In the genomic region with DNA sequence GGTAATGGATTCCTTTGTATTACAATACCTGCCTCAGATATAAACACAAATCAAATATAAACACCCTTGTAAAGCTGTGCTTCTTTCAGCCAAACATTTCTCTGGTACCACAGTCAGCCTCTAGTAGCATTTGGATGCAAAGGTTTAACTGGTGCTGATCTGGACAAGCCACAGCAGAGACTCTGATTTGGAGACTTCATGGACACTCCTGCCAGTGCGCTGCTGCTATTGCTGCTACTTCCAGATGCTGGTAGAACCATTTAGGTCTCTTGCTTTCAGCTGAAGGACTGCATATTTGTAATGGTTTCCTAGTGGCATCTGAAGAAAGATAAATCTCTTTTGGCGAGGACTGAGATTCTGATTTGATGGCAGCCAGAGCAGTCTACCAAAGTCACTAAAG, we compare ENCODE assay signal across 14 cellular contexts. TPM values are rescaled to one million over a fixed set of nuclear protein-coding genes. Genes with fewer than 3 reads are reported as not detected.
DNase-seq lines count a peak whose midpoint lies in the region; ATAC-seq and TF ChIP-seq lines count a peak whose summit lies in the region.
"Had no signal": no experiment of that assay in that cellular context is flagged by ENCODE, and none has a peak within 500 bp of the region (broad histone marks: within the 10 kb centered on the region; RNA-seq: fewer than 3 reads in every experiment).

No MANE protein-coding gene starts in this region.

- no peak for TF ChIP-seq POLR2A in transverse colon (IDR thresholded peaks at IDR 0.05)

- TF ChIP-seq CTCF in VCaP (conservative IDR thresholded peaks at IDR 0.05) (no peak), transverse colon (IDR thresholded peaks at IDR 0.05) (no peak)

- H3K36me3 ChIP-seq in transverse colon: no peaks in the 10 kb centered on the region
- H3K36me3 ChIP-seq: lower lobe of right lung, vagina had no signal

- H3K4me1 ChIP-seq in right cardiac atrium (ENCODE audit: control insufficient read depth, insufficient read depth, low read length): peaks cover 6% of the 10 kb centered on the region
- H3K4me1 ChIP-seq in transverse colon: peaks cover 0 to 45% (median 15%) of the 10 kb centered on the region in 4 donors

- intact Hi-C loops in Right ventricle myocardium superior (cut with DNase I) (no loop called here), cardiac septum (cut with DNase I) (no loop called here), right cardiac atrium (cut with DNase I) (no loop called here), transverse colon (cut with DNase I; ENCODE audit: low total_unique reads) (no loop called here), posterior vena cava (cut with DNase I) (no loop called here)

- H3K4me3 ChIP-seq in right cardiac atrium (ENCODE audit: low read length) (no peak overlapping the region), transverse colon (no peak overlapping the region)
- H3K4me3 ChIP-seq: lower lobe of right lung, vagina had no signal

- peak; percentile 22 for ATAC-seq in Right ventricle myocardium superior (ENCODE audit: poor library complexity)
- ATAC-seq in right cardiac atrium: no peak
- no peak for ATAC-seq in GM18520 (IDR thresholded peaks at IDR 0.05; ENCODE audit: unreplicated experiment)
- ATAC-seq: lower lobe of right lung had no signal

- H3K27me3 ChIP-seq in right cardiac atrium (ENCODE audit: control insufficient read depth, insufficient read depth) (no peaks in the 10 kb centered on the region), transverse colon (no peaks in the 10 kb centered on the region)
- H3K27me3 ChIP-seq: vagina had no signal

- in situ Hi-C loops in transverse colon (cut with MboI; ENCODE audit: low pct_ligation_motif_present in 1 of 4, low pct_unique_long_range_greater_than_20kb in 1 of 4, low sequenced_read_pairs in 3 of 4): no loop called here

- 82% methylated on average over 2 of the region's 2 CpGs for WGBS in right cardiac atrium
- 89 to 100% methylated on average over 1 to 2 of the region's 2 CpGs for WGBS in transverse colon (ENCODE audit: low coverage in 1 of 2), 2 donors

- no peak for DNase-seq in Right ventricle myocardium superior
- no peak for DNase-seq in cardiac septum (ENCODE audit: low spot score)
- no peak for DNase-seq in right cardiac atrium
- no peak for DNase-seq in transverse colon
- DNase-seq in posterior vena cava (ENCODE audit: low spot score): no peak
- DNase-seq in activated CD4-positive, alpha-beta T cell treated with anti-CD3 and anti-CD28 coated beads for 1 hour: no peak
- DNase-seq: activated CD4-positive, alpha-beta T cell treated with anti-CD3 and anti-CD28 coated beads for 4 hours; Kasumi-1; lower lobe of right lung; NCI-H2107 had no signal

- H3K9me3 ChIP-seq in right cardiac atrium (ENCODE audit: control insufficient read depth, low read length) (no peaks in the 10 kb centered on the region), transverse colon (peaks cover 3 to 5% of the 10 kb centered on the region in 2 donors)

- TF ChIP-seq EP300 in transverse colon (IDR thresholded peaks at IDR 0.05; ENCODE audit: low read depth): no peak

- H3K27ac ChIP-seq in VCaP (peak overlapping the region; percentile 82), right cardiac atrium (ENCODE audit: low read length) (peak overlapping the region; percentile 17), transverse colon (peak overlapping the region in 3 of 4 donors; percentile 2 to 17 (median 7))
- H3K27ac ChIP-seq: parathyroid adenoma, vagina had no signal

RNA-seq across cellular contexts. Expression of gene NCK1, which starts 36.9 kb away (rescaled TPM):
- total RNA-seq in Right ventricle myocardium superior (21.7 TPM), cardiac septum (22.1 TPM), right cardiac atrium (10 to 100 TPM; 21.2 to 38.9 (median 27.9) TPM), transverse colon (10 to 100 TPM in 3 of 4 donors, under 1 TPM in 1; 0.80 to 71.4 (median 45.2) TPM), posterior vena cava (10 to 100 TPM; 27.2 to 32.4 TPM)
- 14.0 TPM for polyA plus RNA-seq in right cardiac atrium

RNA-seq across cellular contexts. Expression of gene IL20RB, which starts 58.8 kb away (rescaled TPM):
- total RNA-seq in Right ventricle myocardium superior: 0.35 TPM
- total RNA-seq in cardiac septum: 0.70 TPM
- total RNA-seq in right cardiac atrium: 1 to 10 TPM in 1 of 4 donors, under 1 TPM in 3; 0.40 to 1.0 (median 0.65) TPM
- 0.57 TPM for polyA plus RNA-seq in right cardiac atrium
- 1 to 10 TPM in 2 of 4 donors, under 1 TPM in 1, not detected in 1; 0.27 to 1.8 (median 1.7) TPM for total RNA-seq in transverse colon
- 1 to 10 TPM; 1.8 to 2.6 TPM for total RNA-seq in posterior vena cava

Comparison
In these comparisons a context has a peak if more than half of its experiments do, and no peak if none do; other contexts are left out.
1. H3K27ac ChIP-seq: peak in every context shown above with its lines; median percentile 82 in VCaP; 17 in right cardiac atrium; 7 in transverse colon.